In the genomic region with DNA sequence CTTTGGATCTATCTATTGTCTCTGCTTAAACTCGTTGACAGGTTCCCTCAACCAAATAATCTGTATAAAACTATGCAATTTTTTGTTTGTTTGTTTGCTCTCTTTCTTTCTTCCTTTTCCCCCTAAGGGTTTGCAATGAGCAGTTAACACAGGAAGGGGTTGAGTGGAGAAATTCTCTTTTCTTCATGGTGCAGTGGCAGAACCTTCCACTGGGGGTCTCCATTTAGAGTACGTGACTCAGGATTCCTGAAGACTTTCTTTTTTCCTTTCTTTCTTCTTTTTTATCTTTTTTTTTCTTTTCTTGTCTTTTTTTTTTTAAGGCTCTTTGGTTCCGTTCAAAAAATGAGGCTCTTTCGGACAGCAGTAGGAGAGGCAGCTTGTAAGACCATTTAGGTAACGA, we compare ENCODE assay signal across 12 cellular contexts. TPM values are rescaled to one million over a fixed set of nuclear protein-coding genes. Genes with fewer than 3 reads are reported as not detected.
DNase-seq lines count a peak whose midpoint lies in the region; ATAC-seq, FAIRE-seq and TF ChIP-seq lines count a peak whose summit lies in the region.
"Had no signal": no experiment of that assay in that cellular context is flagged by ENCODE, and none has a peak within 500 bp of the region (broad histone marks: within the 10 kb centered on the region; RNA-seq: fewer than 3 reads in every experiment).

No MANE protein-coding gene starts in this region.

- TF ChIP-seq POLR2A in A549 (IDR thresholded peaks at IDR 0.05; ENCODE audit: low read length) (no peak), H54 (IDR thresholded peaks at IDR 0.05; ENCODE audit: low read depth, low read length) (no peak)

- no peak for ATAC-seq in A549

- no peak overlapping the region for H3K4me3 Mint-ChIP-seq in activated CD4-positive, alpha-beta T cell treated with anti-CD3 and anti-CD28 coated beads, Interleukin-2, amount 10 ng/mL, durations not matched to agents 7 days and 5 days
- H3K4me3 Mint-ChIP-seq: CD4-positive, alpha-beta T cell had no signal

- DNase-seq in A549 (ENCODE audit: low read depth in 1 of 2, low spot score in 1 of 2) (peak in 1 of 2 experiments; percentile 10), H54 (ENCODE audit: insufficient read length, low spot score) (peak; percentile 13), RPMI8226 (peak; percentile 11), iPS-NIHi11 (ENCODE audit: low spot score) (peak; percentile 47), T-helper 1 cell (no peak), NCI-H1417 treated with DMSO at 0.1 percent for 48 hours (lab: John Stamatoyannopoulos, UW) (no peak)
- no peak for DNase-seq in activated CD4-positive, alpha-beta T cell treated with anti-CD3 and anti-CD28 coated beads for 4 hours
- no peak for DNase-seq in activated CD4-positive, alpha-beta T cell treated with anti-CD3 and anti-CD28 coated beads, Interleukin-2, amount 10 ng/mL, durations not matched to agents 7 days and 5 days
- DNase-seq: activated T-cell treated with anti-CD3 and anti-CD28 coated beads, Interleukin-2, amount 50 U/mL, for 48 hours; CD4-positive, alpha-beta T cell; hippocampal formation had no signal

- H3K27ac Mint-ChIP-seq in activated CD4-positive, alpha-beta T cell treated with anti-CD3 and anti-CD28 coated beads, Interleukin-2, amount 10 ng/mL, durations not matched to agents 7 days and 5 days = no peak overlapping the region
- H3K27ac Mint-ChIP-seq: CD4-positive, alpha-beta T cell had no signal

- H3K36me3 Mint-ChIP-seq in activated CD4-positive, alpha-beta T cell treated with anti-CD3 and anti-CD28 coated beads, Interleukin-2, amount 10 ng/mL, durations not matched to agents 7 days and 5 days (ENCODE audit: low read depth) = no peaks in the 10 kb centered on the region

- no peak for TF ChIP-seq EP300 in A549 (IDR thresholded peaks at IDR 0.05)

- POLR2A ChIA-PET in A549 (lab: Yijun Ruan, JAX) = no interaction called here
- POLR2A ChIA-PET in activated CD4-positive, alpha-beta T cell treated with anti-CD3 and anti-CD28 coated beads, Interleukin-2, amount 10 ng/mL, durations not matched to agents 7 days and 5 days (lab: Charles Lee) = no interaction called here

- CTCF ChIA-PET in A549 (lab: Yijun Ruan, JAX) = interaction anchor here (0.7 kb wide), 1 partner anchor 14 kb away, joined by 3 read pairs; no protein-coding TSS in a partner anchor
- CTCF ChIA-PET in activated CD4-positive, alpha-beta T cell treated with anti-CD3 and anti-CD28 coated beads, Interleukin-2, amount 10 ng/mL, durations not matched to agents 7 days and 5 days (lab: Charles Lee) = no interaction called here

- H3K27ac ChIP-seq in A549 = no peak overlapping the region

- TF ChIP-seq CTCF in A549 (IDR thresholded peaks at IDR 0.05) = peak; percentile 15

- H3K9me3 ChIP-seq in A549 = no peaks in the 10 kb centered on the region

- no peak for TF ChIP-seq RAD21 in A549 (conservative IDR thresholded peaks at IDR 0.05 in 1 of 2, IDR thresholded peaks at IDR 0.05 in 1 of 2)

- H3K4me1 ChIP-seq in A549 = no peaks in the 10 kb centered on the region

- FAIRE-seq in A549 (lab: Jason Lieb, UNC) (no peak), H54 (lab: Jason Lieb, UNC) (no peak)

- H3K27me3 Mint-ChIP-seq in activated CD4-positive, alpha-beta T cell treated with anti-CD3 and anti-CD28 coated beads, Interleukin-2, amount 10 ng/mL, durations not matched to agents 7 days and 5 days = no peaks in the 10 kb centered on the region

- H3K4me2 ChIP-seq in A549 = no peak overlapping the region

- H3K4me3 ChIP-seq in A549 = no peak overlapping the region

- peaks cover 3% of the 10 kb centered on the region for H3K9me3 Mint-ChIP-seq in activated CD4-positive, alpha-beta T cell treated with anti-CD3 and anti-CD28 coated beads, Interleukin-2, amount 10 ng/mL, durations not matched to agents 7 days and 5 days

- no peaks in the 10 kb centered on the region for H3K4me1 Mint-ChIP-seq in activated CD4-positive, alpha-beta T cell treated with anti-CD3 and anti-CD28 coated beads, Interleukin-2, amount 10 ng/mL, durations not matched to agents 7 days and 5 days

- WGBS in A549 (ENCODE audit: missing lambda C conversion rate) = 3% methylated on average over 5 of the region's 5 CpGs

TF ChIP-seq in A549, 52 proteins besides CTCF, POLR2A, EP300 and RAD21:
- TF ChIP-seq FOXS1 (CRISPR knock-in tag; IDR thresholded peaks at IDR 0.05) (no peak), JUNB (IDR thresholded peaks at IDR 0.05) (no peak), MAFK (IDR thresholded peaks at IDR 0.05; ENCODE audit: partially characterized antibody) (no peak), FOSB (CRISPR knock-in tag; IDR thresholded peaks at IDR 0.05) (no peak), HOXA7 (CRISPR knock-in tag; IDR thresholded peaks at IDR 0.05) (no peak)
- TF ChIP-seq, protein P1, sequence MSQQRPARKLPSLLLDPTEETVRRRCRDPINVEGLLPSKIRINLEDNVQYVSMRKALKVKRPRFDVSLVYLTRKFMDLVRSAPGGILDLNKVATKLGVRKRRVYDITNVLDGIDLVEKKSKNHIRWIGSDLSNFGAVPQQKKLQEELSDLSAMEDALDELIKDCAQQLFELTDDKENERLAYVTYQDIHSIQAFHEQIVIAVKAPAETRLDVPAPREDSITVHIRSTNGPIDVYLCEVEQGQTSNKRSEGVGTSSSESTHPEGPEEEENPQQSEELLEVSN (IDR thresholded peaks at IDR 0.05; ENCODE audit: borderline replicate concordance, low read depth) = no peak

RNA-seq across cellular contexts. Expression of gene RBFOX1, which starts 19.5 kb away (rescaled TPM):
- not detected in 2 replicates for polyA plus RNA-seq in A549 (2011; rRNA removed)
- not detected in 2 replicates for polyA plus RNA-seq in A549 (2012; cell fraction: cytosol; rRNA removed)
- not detected in 2 replicates for polyA plus RNA-seq in A549 (2012; cell fraction: nucleus; rRNA removed)
- polyA plus RNA-seq in A549 (2017; fragmentation: RNase III; extraction: RNeasy Plus Mini Kit Qiagen cat#74134 plus additional on column Dnase treatment) = not detected in 3 replicates
- polyA minus RNA-seq in A549 (2011; rRNA and poly(A)+ RNA removed) = not detected in 2 replicates
- not detected for total RNA-seq in activated CD4-positive, alpha-beta T cell treated with anti-CD3 and anti-CD28 coated beads, Interleukin-2, amount 10 ng/mL, durations not matched to agents 7 days and 5 days
- total RNA-seq: CD4-positive, alpha-beta T cell; osteoblast had no signal

Comparison
In these comparisons a context has a peak if more than half of its experiments do, and no peak if none do; other contexts are left out.
1. DNase-seq: peak in H54 (single experiment), RPMI8226 (single experiment) and iPS-NIHi11 (single experiment); none in T-helper 1 cell (0 of 5), activated CD4-positive, alpha-beta T cell treated with anti-CD3 and anti-CD28 coated beads for 4 hours (0 of 2), NCI-H1417 treated with DMSO at 0.1 percent for 48 hours (single experiment) and activated CD4-positive, alpha-beta T cell treated with anti-CD3 and anti-CD28 coated beads, Interleukin-2, amount 10 ng/mL, durations not matched to agents 7 days and 5 days (single experiment).